19 cellular contexts compared by ENCODE assay signal in genomic region chr4:76235915-76236314, GRCh38. TPM values are rescaled to one million over a fixed set of nuclear protein-coding genes. Genes with fewer than 3 reads are reported as not detected.
DNase-seq lines count a peak whose midpoint lies in the region; ATAC-seq and TF ChIP-seq lines count a peak whose summit lies in the region.
"Had no signal": no experiment of that assay in that cellular context is flagged by ENCODE, and none has a peak within 500 bp of the region (broad histone marks: within the 10 kb centered on the region; RNA-seq: fewer than 3 reads in every experiment).

No MANE protein-coding gene starts in this region.

- no peak for TF ChIP-seq CTCF in foreskin keratinocyte (conservative IDR thresholded peaks at IDR 0.05)
- TF ChIP-seq CTCF in psoas muscle (IDR thresholded peaks at IDR 0.05) = no peak

- H3K9me3 ChIP-seq in psoas muscle = peaks cover 15% of the 10 kb centered on the region
- no peaks in the 10 kb centered on the region for H3K9me3 ChIP-seq in CD8-positive, alpha-beta memory T cell (ENCODE audit: low read length)

- no peaks in the 10 kb centered on the region for H3K36me3 ChIP-seq in psoas muscle (ENCODE audit: insufficient read depth in 1 of 2, low read depth in 1 of 2)
- H3K36me3 ChIP-seq in CD8-positive, alpha-beta memory T cell (ENCODE audit: insufficient read depth, low read length) = no peaks in the 10 kb centered on the region
- H3K36me3 ChIP-seq: BLaER1 treated with 17β-estradiol and CSF1 and Interleukin-3, amounts not matched to agents 10 nM and 100 nM had no signal

- H3K4me1 Mint-ChIP-seq in CD8-positive, alpha-beta memory T cell = no peaks in the 10 kb centered on the region
- H3K4me1 Mint-ChIP-seq: stimulated activated memory B cell treated with anti-CD40 and anti-IgM and Interleukin-4, amounts not matched to agents 10 μg/mL and 1 μg/mL and 100 μg/mL, for 72 hours had no signal

- DNase-seq in ELF-1 (ENCODE audit: low read depth, low spot score) (peak; percentile 17), NCI-H526 treated with DMSO at 0.1 percent for 48 hours (lab: John Stamatoyannopoulos, UW) (peak; percentile 5), foreskin keratinocyte (peak in 1 of 2 donors; percentile 82), psoas muscle (no peak)
- DNase-seq in central memory CD4-positive, alpha-beta T cell = no peak
- no peak for DNase-seq in CD8-positive, alpha-beta memory T cell
- no peak for DNase-seq in activated CD4-positive, alpha-beta T cell treated with anti-CD3 and anti-CD28 coated beads, Interleukin-2, amount 50 U/mL, for 48 hours
- DNase-seq: activated CD4-positive, alpha-beta memory T cell treated with anti-CD3 and anti-CD28 coated beads for 36 hours; anterior cingulate cortex; dorsolateral prefrontal cortex; Kasumi-1; NCI-H446 treated with DMSO at 0.1 percent for 48 hours; retina; Right ventricle myocardium superior; stimulated activated CD4-positive, alpha-beta T cell treated with anti-CD3 and anti-CD28 coated beads, Interleukin-4, amount 100 ng/mL, for 4 hours; T1000 had no signal

- POLR2A ChIA-PET in CD8-positive, alpha-beta memory T cell (lab: Charles Lee) = no interaction called here

- no peak overlapping the region for H3K4me3 Mint-ChIP-seq in CD8-positive, alpha-beta memory T cell
- H3K4me3 Mint-ChIP-seq: activated CD4-positive, alpha-beta memory T cell treated with anti-CD3 and anti-CD28 coated beads for 36 hours; stimulated activated memory B cell treated with anti-CD40 and anti-IgM and Interleukin-4, amounts not matched to agents 10 μg/mL and 1 μg/mL and 100 μg/mL, for 72 hours had no signal

- H3K27me3 ChIP-seq in foreskin keratinocyte = peaks cover 3% of the 10 kb centered on the region
- no peaks in the 10 kb centered on the region for H3K27me3 ChIP-seq in psoas muscle (ENCODE audit: insufficient read depth in 3 of 3, low read length in 2 of 3)
- no peaks in the 10 kb centered on the region for H3K27me3 ChIP-seq in CD8-positive, alpha-beta memory T cell (ENCODE audit: insufficient read depth, low read length, poor library complexity, severe bottlenecking)
- H3K27me3 ChIP-seq: BLaER1 treated with 17β-estradiol and CSF1 and Interleukin-3, amounts not matched to agents 10 nM and 100 nM; dorsolateral prefrontal cortex had no signal

- intact Hi-C loops in psoas muscle (cut with DNase I) = loop anchor here in 1 of 2 donors (5.0 kb wide), 1 partner anchor 39 kb away; no protein-coding TSS in a partner anchor

- ATAC-seq in foreskin keratinocyte (peak; percentile 55), psoas muscle (no peak), HG03354 (IDR thresholded peaks at IDR 0.05; ENCODE audit: poor library complexity, severe bottlenecking, unreplicated experiment) (no peak)
- ATAC-seq: stimulated activated memory B cell treated with anti-CD40 and anti-IgM and Interleukin-4, amounts not matched to agents 10 μg/mL and 1 μg/mL and 100 μg/mL, for 72 hours had no signal

- CTCF ChIA-PET in CD8-positive, alpha-beta memory T cell (lab: Charles Lee) = no interaction called here

- peaks cover 10 to 15% (median 14%) of the 10 kb centered on the region in 5 donors for H3K9me3 Mint-ChIP-seq in CD8-positive, alpha-beta memory T cell

- H3K4me1 ChIP-seq in foreskin keratinocyte (peaks cover 25% of the 10 kb centered on the region), psoas muscle (peaks cover 16% of the 10 kb centered on the region)
- H3K4me1 ChIP-seq in CD8-positive, alpha-beta memory T cell (ENCODE audit: insufficient read depth, low read length) = no peaks in the 10 kb centered on the region
- H3K4me1 ChIP-seq: BLaER1 treated with 17β-estradiol and CSF1 and Interleukin-3, amounts not matched to agents 10 nM and 100 nM had no signal

- H3K4me3 ChIP-seq in psoas muscle = no peak overlapping the region
- no peak overlapping the region for H3K4me3 ChIP-seq in CD8-positive, alpha-beta memory T cell (ENCODE audit: low read length)
- H3K4me3 ChIP-seq: BLaER1 treated with 17β-estradiol and CSF1 and Interleukin-3, amounts not matched to agents 10 nM and 100 nM; dorsolateral prefrontal cortex had no signal

- H3K36me3 Mint-ChIP-seq in CD8-positive, alpha-beta memory T cell = peaks cover 0 to 17% (median 2%) of the 10 kb centered on the region in 3 donors
- H3K36me3 Mint-ChIP-seq: stimulated activated memory B cell treated with anti-CD40 and anti-IgM and Interleukin-4, amounts not matched to agents 10 μg/mL and 1 μg/mL and 100 μg/mL, for 72 hours had no signal

- peak overlapping the region; percentile 67 for H3K27ac ChIP-seq in foreskin keratinocyte
- peak overlapping the region; percentile 54 for H3K27ac ChIP-seq in psoas muscle
- H3K27ac ChIP-seq in CD8-positive, alpha-beta memory T cell (ENCODE audit: low read depth, low read length) = no peak overlapping the region
- H3K27ac ChIP-seq: BLaER1 treated with 17β-estradiol and CSF1 and Interleukin-3, amounts not matched to agents 10 nM and 100 nM; dorsolateral prefrontal cortex had no signal

- peaks cover 4 to 31% of the 10 kb centered on the region in 2 donors for H3K27me3 Mint-ChIP-seq in CD8-positive, alpha-beta memory T cell

- no peak overlapping the region for H3K27ac Mint-ChIP-seq in CD8-positive, alpha-beta memory T cell
- H3K27ac Mint-ChIP-seq: activated CD4-positive, alpha-beta memory T cell treated with anti-CD3 and anti-CD28 coated beads for 36 hours; stimulated activated memory B cell treated with anti-CD40 and anti-IgM and Interleukin-4, amounts not matched to agents 10 μg/mL and 1 μg/mL and 100 μg/mL, for 72 hours had no signal

- 14 to 32% (median 18%) methylated on average over 1 of the region's 1 CpG for WGBS in psoas muscle, 3 donors

RNA-seq across cellular contexts. Expression of gene FAM47E, which starts 15.6 kb away (rescaled TPM):
- not detected in 2 replicates for total RNA-seq in foreskin keratinocyte
- 0.07 TPM in 1 of 2 replicates, not detected in the other for polyA plus RNA-seq in foreskin keratinocyte
- total RNA-seq in psoas muscle = 1 to 10 TPM; 1.7 to 4.6 (median 3.2) TPM
- polyA plus RNA-seq in psoas muscle = 1 to 10 TPM; 1.2 to 2.6 (median 1.5) TPM
- total RNA-seq in CD8-positive, alpha-beta memory T cell = not detected
- polyA plus RNA-seq in CD8-positive, alpha-beta memory T cell = not detected
- total RNA-seq: activated CD4-positive, alpha-beta memory T cell treated with anti-CD3 and anti-CD28 coated beads for 36 hours had no signal

RNA-seq across cellular contexts. Expression of gene SCARB2, which starts 22.3 kb away (rescaled TPM):
- total RNA-seq in foreskin keratinocyte (57.5 and 70.4 TPM in 2 replicates), psoas muscle (100 to 1,000 TPM; 109 to 199 (median 170) TPM)
- polyA plus RNA-seq in foreskin keratinocyte (31.0 and 35.6 TPM in 2 replicates), psoas muscle (100 to 1,000 TPM in 1 of 3 donors, 10 to 100 TPM in 2; 58.5 to 107 (median 81.7) TPM)
- 1 to 10 TPM; 6.2 to 6.7 TPM for total RNA-seq in CD8-positive, alpha-beta memory T cell
- 17.6 TPM for polyA plus RNA-seq in CD8-positive, alpha-beta memory T cell

Comparison
In these comparisons a context has a peak if more than half of its experiments do, and no peak if none do; other contexts are left out.
1. DNase-seq: peak in ELF-1 (single experiment) and NCI-H526 treated with DMSO at 0.1 percent for 48 hours (single experiment); none in psoas muscle (0 of 2), central memory CD4-positive, alpha-beta T cell (single experiment), CD8-positive, alpha-beta memory T cell (0 of 5) and activated CD4-positive, alpha-beta T cell treated with anti-CD3 and anti-CD28 coated beads, Interleukin-2, amount 50 U/mL, for 48 hours (0 of 2).